Comparison of ENCODE assay signal across 10 cellular contexts in the genomic region with DNA sequence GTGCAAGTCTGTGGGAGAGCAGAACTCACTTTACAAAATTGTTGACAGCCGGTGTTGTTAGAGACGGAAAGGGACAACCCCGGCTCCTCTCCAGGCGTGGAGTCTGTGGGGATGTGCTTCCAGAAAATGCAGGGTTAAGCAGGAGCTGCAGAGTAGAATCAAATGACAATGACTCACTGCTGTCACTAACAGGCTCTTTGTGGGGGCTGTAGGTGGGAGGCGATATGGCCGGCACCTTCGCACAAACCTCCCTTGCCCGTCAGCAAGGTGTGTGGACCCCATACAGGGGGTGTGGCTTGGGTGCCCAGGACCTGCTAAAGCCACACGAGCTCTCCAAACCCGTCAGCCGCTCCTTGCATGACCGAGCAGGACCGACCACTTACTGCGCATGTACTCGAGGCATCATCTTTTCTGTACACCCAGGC. TPM values are rescaled to one million over a fixed set of nuclear protein-coding genes. Genes with fewer than 3 reads are reported as not detected.
DNase-seq lines count a peak whose midpoint lies in the region; ATAC-seq and TF ChIP-seq lines count a peak whose summit lies in the region.
"Had no signal": no experiment of that assay in that cellular context is flagged by ENCODE, and none has a peak within 500 bp of the region (broad histone marks: within the 10 kb centered on the region; RNA-seq: fewer than 3 reads in every experiment).

No MANE protein-coding gene starts in this region.

- H3K36me3 Mint-ChIP-seq in immature natural killer cell = peaks cover 8 to 16% (median 9%) of the 10 kb centered on the region in 3 donors
- peaks cover 13 to 17% of the 10 kb centered on the region in 2 donors for H3K36me3 Mint-ChIP-seq in stimulated activated naive B cell treated with anti-CD40 and anti-IgM and Interleukin-4, amounts not matched to agents 10 μg/mL and 1 μg/mL and 100 μg/mL, for 72 hours

- H3K27ac ChIP-seq in vagina = peak overlapping the region; percentile 87

- H3K27ac Mint-ChIP-seq in immature natural killer cell = no peak overlapping the region
- no peak overlapping the region for H3K27ac Mint-ChIP-seq in stimulated activated naive B cell treated with anti-CD40 and anti-IgM and Interleukin-4, amounts not matched to agents 10 μg/mL and 1 μg/mL and 100 μg/mL, for 72 hours

- no peaks in the 10 kb centered on the region for H3K9me3 Mint-ChIP-seq in immature natural killer cell
- H3K9me3 Mint-ChIP-seq in stimulated activated naive B cell treated with anti-CD40 and anti-IgM and Interleukin-4, amounts not matched to agents 10 μg/mL and 1 μg/mL and 100 μg/mL, for 72 hours = no peaks in the 10 kb centered on the region

- ATAC-seq in Right ventricle myocardium inferior = peak; percentile 17
- ATAC-seq in stimulated activated naive B cell treated with anti-CD40 and anti-IgM and Interleukin-4, amounts not matched to agents 10 μg/mL and 1 μg/mL and 100 μg/mL, for 72 hours (replicated peaks) = no peak

- H3K36me3 ChIP-seq in vagina = peaks cover 0 to 2% of the 10 kb centered on the region in 2 donors
- H3K36me3 ChIP-seq: breast epithelium had no signal

- intact Hi-C loops in Right ventricle myocardium inferior (cut with DNase I) = no loop called here
- intact Hi-C loops in cardiac septum (cut with DNase I) = no loop called here
- intact Hi-C loops in vagina (cut with DNase I) = no loop called here

- H3K4me3 Mint-ChIP-seq in immature natural killer cell = no peak overlapping the region
- no peak overlapping the region for H3K4me3 Mint-ChIP-seq in stimulated activated naive B cell treated with anti-CD40 and anti-IgM and Interleukin-4, amounts not matched to agents 10 μg/mL and 1 μg/mL and 100 μg/mL, for 72 hours

- peaks cover 65% of the 10 kb centered on the region for H3K4me1 ChIP-seq in vagina

- peaks cover 0 to 3% (median 0%) of the 10 kb centered on the region in 3 donors for H3K27me3 Mint-ChIP-seq in immature natural killer cell (ENCODE audit: low read depth in 3 of 3)
- H3K27me3 Mint-ChIP-seq in stimulated activated naive B cell treated with anti-CD40 and anti-IgM and Interleukin-4, amounts not matched to agents 10 μg/mL and 1 μg/mL and 100 μg/mL, for 72 hours = no peaks in the 10 kb centered on the region

- H3K9me3 ChIP-seq in vagina = no peaks in the 10 kb centered on the region
- H3K9me3 ChIP-seq: breast epithelium had no signal

- no peak for TF ChIP-seq POLR2A in vagina (IDR thresholded peaks at IDR 0.05)

- TF ChIP-seq CTCF in fibroblast of villous mesenchyme (IDR thresholded peaks at IDR 0.05; ENCODE audit: insufficient read depth, low read depth, low read length) (no peak), vagina (IDR thresholded peaks at IDR 0.05) (no peak)

- H3K4me3 ChIP-seq in fibroblast of villous mesenchyme (ENCODE audit: low read depth, low read length) = no peak overlapping the region
- peak overlapping the region; percentile 4 to 17 for H3K4me3 ChIP-seq in vagina

- DNase-seq in Right ventricle myocardium inferior (ENCODE audit: missing footprints) = peak; percentile 33
- DNase-seq in cardiac septum (ENCODE audit: low spot score) = no peak
- peak; percentile 33 for DNase-seq in fibroblast of villous mesenchyme (ENCODE audit: low read depth)
- peak; percentile 54 for DNase-seq in myocyte (ENCODE audit: low read depth)
- DNase-seq in vagina (ENCODE audit: extremely low spot score in 2 of 2) = no peak
- no peak for DNase-seq in immature natural killer cell
- DNase-seq in stimulated activated naive B cell treated with anti-CD40 and anti-IgM and Interleukin-4, amounts not matched to agents 10 μg/mL and 1 μg/mL and 100 μg/mL, for 72 hours = no peak
- DNase-seq in germinal center (ENCODE audit: low spot score) = no peak

- no peaks in the 10 kb centered on the region for H3K27me3 ChIP-seq in vagina
- H3K27me3 ChIP-seq: breast epithelium had no signal

- H3K4me1 Mint-ChIP-seq in immature natural killer cell = peaks cover 33 to 39% of the 10 kb centered on the region in 2 donors
- H3K4me1 Mint-ChIP-seq in stimulated activated naive B cell treated with anti-CD40 and anti-IgM and Interleukin-4, amounts not matched to agents 10 μg/mL and 1 μg/mL and 100 μg/mL, for 72 hours = peaks cover 15 to 18% of the 10 kb centered on the region in 2 donors

RNA-seq across cellular contexts. Expression of gene PDK2, which starts 5.8 kb away (rescaled TPM):
- total RNA-seq in Right ventricle myocardium inferior = 260 TPM
- 131 TPM for total RNA-seq in cardiac septum
- 20.3 and 20.6 TPM in 2 replicates for total RNA-seq in fibroblast of villous mesenchyme
- total RNA-seq in myocyte = 54.4 and 61.1 TPM in 2 replicates
- polyA plus RNA-seq in myocyte (2012) = 117 TPM
- total RNA-seq in vagina = 44.4 TPM
- 10 to 100 TPM; 36.5 to 54.5 (median 43.8) TPM for polyA plus RNA-seq in immature natural killer cell

RNA-seq across cellular contexts. Expression of gene SAMD14, which starts 29.0 kb away (rescaled TPM):
- total RNA-seq in Right ventricle myocardium inferior (1.7 TPM), cardiac septum (4.4 TPM), fibroblast of villous mesenchyme (4.7 and 5.8 TPM in 2 replicates), myocyte (0.24 and 0.47 TPM in 2 replicates), vagina (4.4 TPM)
- 3.6 TPM for polyA plus RNA-seq in myocyte (2012)
- 1 to 10 TPM in 1 of 3 donors, not detected in 2; 1.2 TPM for polyA plus RNA-seq in immature natural killer cell
- total RNA-seq: HT1080 had no signal

RNA-seq across cellular contexts. Expression of gene ITGA3, which starts 45.0 kb away (rescaled TPM):
- total RNA-seq in Right ventricle myocardium inferior (16.4 TPM), cardiac septum (57.8 TPM), fibroblast of villous mesenchyme (207 and 266 TPM in 2 replicates), myocyte (264 and 289 TPM in 2 replicates), vagina (50.8 TPM)
- 485 TPM for polyA plus RNA-seq in myocyte (2012)
- polyA plus RNA-seq in immature natural killer cell = 1 to 10 TPM in 1 of 3 donors, under 1 TPM in 1, not detected in 1; 0.54 to 1.1 TPM

RNA-seq across cellular contexts. Expression of gene PPP1R9B, which starts 49.5 kb away (rescaled TPM):
- total RNA-seq in Right ventricle myocardium inferior = 38.4 TPM
- 46.1 TPM for total RNA-seq in cardiac septum
- total RNA-seq in fibroblast of villous mesenchyme = 38.7 and 47.1 TPM in 2 replicates
- 40.5 and 44.2 TPM in 2 replicates for total RNA-seq in myocyte
- polyA plus RNA-seq in myocyte (2012) = 43.6 TPM
- total RNA-seq in vagina = 37.6 TPM
- polyA plus RNA-seq in immature natural killer cell = 1 to 10 TPM in 1 of 3 donors, under 1 TPM in 2; 0.25 to 2.0 (median 0.66) TPM

Comparison
In these comparisons a context has a peak if more than half of its experiments do, and no peak if none do; other contexts are left out.
1. DNase-seq: peak in Right ventricle myocardium inferior (single experiment), fibroblast of villous mesenchyme (single experiment) and myocyte (single experiment); none in cardiac septum (single experiment), vagina (0 of 2), immature natural killer cell (0 of 3), stimulated activated naive B cell treated with anti-CD40 and anti-IgM and Interleukin-4, amounts not matched to agents 10 μg/mL and 1 μg/mL and 100 μg/mL, for 72 hours (single experiment) and germinal center (single experiment).